24 cellular contexts compared by ENCODE assay signal in genomic region chr5:113178073-113178779, GRCh38.
DNase-seq lines count a peak whose midpoint lies in the region; ATAC-seq and TF ChIP-seq lines count a peak whose summit lies in the region.
"Had no signal": no experiment of that assay in that cellular context is flagged by ENCODE, and none has a peak within 500 bp of the region (broad histone marks: within the 10 kb centered on the region; RNA-seq: fewer than 3 reads in every experiment).

No MANE protein-coding gene starts in this region.

- peak; percentile 85 for DNase-seq in NCI-H1092 treated with DMSO at 0.1 percent for 48 hours (lab: John Stamatoyannopoulos, UW)
- DNase-seq in NCI-H69 (lab: John Stamatoyannopoulos, UW): peak; percentile 67
- DNase-seq in heart left ventricle: peak in 1 of 5 donors; percentile 19
- DNase-seq in osteocyte (ENCODE audit: extremely low spot score, unreplicated experiment): no peak
- no peak for DNase-seq in cerebellar cortex (ENCODE audit: low spot score)
- DNase-seq in central memory CD4-positive, alpha-beta T cell: no peak
- DNase-seq in NCI-H1417 treated with DMSO at 0.1 percent for 48 hours (lab: John Stamatoyannopoulos, UW): no peak
- DNase-seq: activated CD4-positive, alpha-beta memory T cell treated with anti-CD3 and anti-CD28 coated beads for 36 hours; activated CD4-positive, CD25-positive, alpha-beta regulatory T cell; activated CD8-positive, alpha-beta memory T cell treated with anti-CD3 and anti-CD28 coated beads, Interleukin-2, amount 50 U/mL, for 48 hours; aorta; CD4-positive, alpha-beta T cell; dorsolateral prefrontal cortex; HFFc6; mesendoderm; SW 1271; T1000 had no signal

- 53 to 60% (median 54%) methylated on average over 6 of the region's 6 CpGs for WGBS in heart left ventricle, 4 donors

- intact Hi-C loops in heart left ventricle (cut with DNase I): no loop called here

- no peak overlapping the region for H3K4me3 ChIP-seq in heart left ventricle
- H3K4me3 ChIP-seq: dorsolateral prefrontal cortex, K562 had no signal

- H3K27me3 Mint-ChIP-seq in osteocyte (ENCODE audit: unreplicated experiment): no peaks in the 10 kb centered on the region
- H3K27me3 Mint-ChIP-seq: activated CD4-positive, alpha-beta memory T cell treated with anti-CD3 and anti-CD28 coated beads for 36 hours; activated naive CD8-positive, alpha-beta T cell had no signal

- peaks cover 10% of the 10 kb centered on the region for H3K4me1 Mint-ChIP-seq in osteocyte (ENCODE audit: unreplicated experiment)
- H3K4me1 Mint-ChIP-seq: central memory CD8-positive, alpha-beta T cell had no signal

- peaks cover 0 to 63% (median 27%) of the 10 kb centered on the region in 12 donors for H3K4me1 ChIP-seq in heart left ventricle

- peak; percentile 67 to 86 (median 84) for ATAC-seq in heart left ventricle
- ATAC-seq: K562; natural killer cell treated with Interleukin-12 subunit alpha and Interleukin-12 subunit beta and Interleukin-15 and Interleukin-18, amount 100 ng/mL, for 72 hours; sciatic nerve had no signal

- TF ChIP-seq POLR2A in heart left ventricle (IDR thresholded peaks at IDR 0.05): no peak

- no peaks in the 10 kb centered on the region for H3K27me3 ChIP-seq in heart left ventricle
- H3K27me3 ChIP-seq: dorsolateral prefrontal cortex had no signal

- H3K36me3 ChIP-seq in heart left ventricle: no peaks in the 10 kb centered on the region

- peak overlapping the region in 1 of 12 donors; percentile 44 for H3K27ac ChIP-seq in heart left ventricle
- H3K27ac ChIP-seq: dorsolateral prefrontal cortex had no signal

- H3K9me3 Mint-ChIP-seq in osteocyte (ENCODE audit: unreplicated experiment): no peaks in the 10 kb centered on the region
- H3K9me3 Mint-ChIP-seq: activated CD4-positive, alpha-beta memory T cell treated with anti-CD3 and anti-CD28 coated beads for 36 hours; activated T-helper 2 cell treated with anti-CD3 and anti-CD28 coated beads, Interferon-gamma antibody, Interleukin-2, Interleukin-4, amounts not matched to agents 10 μg/mL and 5 μg/mL and 100 μg/mL, durations not matched to agents 14 hours and 24 hours and 36 hours; CD4-positive, alpha-beta T cell; central memory CD8-positive, alpha-beta T cell; HFFc6; natural killer cell treated with Interleukin-12 subunit alpha and Interleukin-12 subunit beta and Interleukin-15 and Interleukin-18, amount 100 ng/mL, for 72 hours; stimulated activated naive CD8-positive, alpha-beta T cell treated with anti-CD3 and anti-CD28 coated beads, Interleukin-15, Interleukin-2, amounts not matched to agents 100 ng/mL and 50 ng/mL, for 24 hours had no signal

- no peaks in the 10 kb centered on the region for H3K9me3 ChIP-seq in heart left ventricle

- H3K36me3 Mint-ChIP-seq in osteocyte (ENCODE audit: unreplicated experiment): no peaks in the 10 kb centered on the region
- H3K36me3 Mint-ChIP-seq: activated CD4-positive, alpha-beta memory T cell treated with anti-CD3 and anti-CD28 coated beads for 36 hours; natural killer cell treated with Interleukin-12 subunit alpha and Interleukin-12 subunit beta and Interleukin-15 and Interleukin-18, amount 100 ng/mL, for 72 hours had no signal

- peak overlapping the region; percentile 12 for H3K27ac Mint-ChIP-seq in osteocyte (ENCODE audit: unreplicated experiment)
- H3K27ac Mint-ChIP-seq: activated CD4-positive, alpha-beta memory T cell treated with anti-CD3 and anti-CD28 coated beads for 36 hours; activated naive CD8-positive, alpha-beta T cell; activated T-helper 2 cell treated with anti-CD3 and anti-CD28 coated beads, Interferon-gamma antibody, Interleukin-2, Interleukin-4, amounts not matched to agents 10 μg/mL and 5 μg/mL and 100 μg/mL, durations not matched to agents 14 hours and 24 hours and 36 hours; CD4-positive, alpha-beta T cell; HFFc6; natural killer cell treated with Interleukin-12 subunit alpha and Interleukin-12 subunit beta and Interleukin-15 and Interleukin-18, amount 100 ng/mL, for 72 hours; stimulated activated naive CD8-positive, alpha-beta T cell treated with anti-CD3 and anti-CD28 coated beads, Interleukin-15, Interleukin-2, amounts not matched to agents 100 ng/mL and 50 ng/mL, for 24 hours had no signal

- H3K4me3 Mint-ChIP-seq in osteocyte (ENCODE audit: unreplicated experiment): no peak overlapping the region
- H3K4me3 Mint-ChIP-seq: activated CD4-positive, alpha-beta memory T cell treated with anti-CD3 and anti-CD28 coated beads for 36 hours; activated naive CD8-positive, alpha-beta T cell; CD4-positive, alpha-beta T cell; central memory CD8-positive, alpha-beta T cell; HFFc6; natural killer cell treated with Interleukin-12 subunit alpha and Interleukin-12 subunit beta and Interleukin-15 and Interleukin-18, amount 100 ng/mL, for 72 hours; stimulated activated naive CD8-positive, alpha-beta T cell treated with anti-CD3 and anti-CD28 coated beads, Interleukin-15, Interleukin-2, amounts not matched to agents 100 ng/mL and 50 ng/mL, for 24 hours had no signal

- no peak for TF ChIP-seq CTCF in heart left ventricle (IDR thresholded peaks at IDR 0.05)
- TF ChIP-seq CTCF in osteocyte (IDR thresholded peaks at IDR 0.05): no peak

Comparison
In these comparisons a context has a peak if more than half of its experiments do, and no peak if none do; other contexts are left out.
1. DNase-seq: peak in NCI-H1092 treated with DMSO at 0.1 percent for 48 hours (single experiment) and NCI-H69 (single experiment); none in osteocyte (single experiment), cerebellar cortex (single experiment), central memory CD4-positive, alpha-beta T cell (single experiment) and NCI-H1417 treated with DMSO at 0.1 percent for 48 hours (single experiment).